1 cellular context compared by ENCODE assay signal in the genomic region with DNA sequence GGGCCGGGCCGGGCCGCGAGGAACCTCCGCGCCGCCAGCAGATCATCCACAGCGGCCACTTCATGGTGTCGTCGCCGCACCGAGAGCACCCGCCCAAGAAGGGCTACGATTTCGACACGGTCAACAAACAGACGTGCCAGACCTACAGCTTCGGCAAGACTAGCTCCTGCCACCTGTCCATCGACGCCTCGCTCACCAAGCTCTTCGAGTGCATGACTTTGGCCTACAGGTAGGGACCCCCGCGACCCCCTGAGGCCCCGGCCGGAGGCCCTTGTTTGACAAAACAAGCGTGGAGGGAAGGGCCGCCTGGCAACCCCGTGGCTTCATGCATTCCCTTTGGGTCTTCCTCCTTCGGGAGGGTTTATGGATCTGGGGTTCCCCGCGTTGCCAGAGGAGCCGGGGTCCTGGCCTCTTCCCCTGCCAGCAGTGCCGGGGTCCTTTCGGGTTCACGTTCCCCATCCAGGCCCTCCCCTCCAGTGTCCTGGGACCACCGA.
TF ChIP-seq lines count a peak whose summit lies in the region.

No MANE protein-coding gene starts in this region.

TF ChIP-seq in SK-N-SH treated with all-trans-retinoic acid at 6 μM for 48 hours, 23 proteins besides CTCF, POLR2A, EP300 and RAD21 (continued from another document):
- TF ChIP-seq CREB5 (CRISPR knock-in tag; IDR thresholded peaks at IDR 0.05; ENCODE audit: low read depth): no peak
